8 cellular contexts compared by ENCODE assay signal in the genomic region with DNA sequence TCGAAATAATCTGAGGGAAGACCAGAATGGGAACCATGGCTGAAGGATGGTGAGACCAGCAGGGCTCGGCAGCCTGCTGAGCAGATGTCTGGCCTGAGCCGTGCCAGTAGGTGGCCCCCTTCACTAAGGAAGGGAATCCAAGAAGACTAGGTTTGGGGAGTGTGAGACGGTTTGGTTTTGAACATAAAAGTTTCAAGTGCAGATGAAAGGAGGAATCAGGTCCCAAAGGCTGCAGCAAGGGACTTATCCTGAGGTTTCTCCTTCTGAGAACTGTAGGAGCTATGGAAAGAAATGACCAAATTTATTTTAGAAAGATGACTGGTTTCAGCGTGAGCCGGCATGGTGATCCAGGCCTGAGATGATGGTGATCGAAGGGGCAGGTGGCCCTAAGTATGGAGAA. TPM values are rescaled to one million over a fixed set of nuclear protein-coding genes. Genes with fewer than 3 reads are reported as not detected.
DNase-seq lines count a peak whose midpoint lies in the region; ATAC-seq, FAIRE-seq and TF ChIP-seq lines count a peak whose summit lies in the region.

No MANE protein-coding gene starts in this region.

- H3K27ac ChIP-seq in dorsolateral prefrontal cortex (peak overlapping the region in 3 of 59 donors; percentile 11 to 69 (median 20)), mesendoderm (ENCODE audit: low read depth, low read length) (no peak overlapping the region)

- no peak overlapping the region for H3K4ac ChIP-seq in mesendoderm (ENCODE audit: low read depth, low read length)

- no peak overlapping the region for H3K4me3 ChIP-seq in AG04449 (ENCODE audit: low read depth, low read length)
- no peak overlapping the region for H3K4me3 ChIP-seq in dorsolateral prefrontal cortex
- no peak overlapping the region for H3K4me3 ChIP-seq in mesendoderm (ENCODE audit: low read length)

- H3K27me3 ChIP-seq in dorsolateral prefrontal cortex (no peaks in the 10 kb centered on the region), mesendoderm (ENCODE audit: insufficient read depth, low read length, poor library complexity) (no peaks in the 10 kb centered on the region)

- H3K4me3 Mint-ChIP-seq in activated CD4-positive, alpha-beta memory T cell treated with anti-CD3 and anti-CD28 coated beads for 36 hours: no peak overlapping the region

- no peak overlapping the region for H2BK120ac ChIP-seq in mesendoderm (ENCODE audit: low read depth, low read length)

- H3K9ac ChIP-seq in mesendoderm (ENCODE audit: low read length): no peak overlapping the region

- no peak for DNase-seq in AG04449 (ENCODE audit: low read depth, low spot score)
- DNase-seq in GM19239 (ENCODE audit: insufficient read length, low spot score): peak; percentile 25
- DNase-seq in NCI-H524 treated with DMSO at 0.1 percent for 48 hours (lab: John Stamatoyannopoulos, UW): peak; percentile 11
- DNase-seq in activated CD4-positive, alpha-beta memory T cell treated with anti-CD3 and anti-CD28 coated beads for 36 hours: peak; percentile 84
- DNase-seq in dorsolateral prefrontal cortex: peak; percentile 53 to 84 (median 73)
- peak; percentile 79 for DNase-seq in mesendoderm
- peak; percentile 59 for DNase-seq in stimulated activated CD8-positive, alpha-beta memory T cell treated with anti-CD3 and anti-CD28 coated beads, Interleukin-4, amount 100 ng/mL, for 24 hours (ENCODE audit: low read depth)

- FAIRE-seq in GM19239 (lab: Jason Lieb, UNC): peak; percentile 78

- peaks cover 59% of the 10 kb centered on the region for H3K4me1 Mint-ChIP-seq in activated CD4-positive, alpha-beta memory T cell treated with anti-CD3 and anti-CD28 coated beads for 36 hours (ENCODE audit: low read depth)

- intact Hi-C loops in activated CD4-positive, alpha-beta memory T cell treated with anti-CD3 and anti-CD28 coated beads for 36 hours (cut with micrococcal nuclease): loop anchor here (5.0 to 10.0 kb wide), 5 partner anchors 280 to 670 kb away; a partner anchor contains a TSS
- intact Hi-C loops in dorsolateral prefrontal cortex (cut with DNase I): loop anchor here (2.0 to 10.0 kb wide), 5 partner anchors 96 to 670 kb away; a partner anchor contains a TSS

- H3K79me1 ChIP-seq in mesendoderm (ENCODE audit: low read length): no peaks in the 10 kb centered on the region

- H3K56ac ChIP-seq in mesendoderm (ENCODE audit: low read length): no peak overlapping the region

- H2BK15ac ChIP-seq in mesendoderm (replicated peaks; ENCODE audit: low read depth): no peak overlapping the region

- POLR2A ChIA-PET in AG04449 (lab: Yijun Ruan, JAX): no interaction called here
- POLR2A ChIA-PET in activated CD4-positive, alpha-beta memory T cell treated with anti-CD3 and anti-CD28 coated beads for 36 hours (lab: Charles Lee): no interaction called here

- H3K4me2 ChIP-seq in mesendoderm (ENCODE audit: low read length): no peak overlapping the region

- no peaks in the 10 kb centered on the region for H3K36me3 ChIP-seq in mesendoderm (ENCODE audit: control insufficient read depth, insufficient read depth, low read length)

- no peak overlapping the region for H4K8ac ChIP-seq in mesendoderm (ENCODE audit: low read depth, low read length)

- H3K27ac Mint-ChIP-seq in activated CD4-positive, alpha-beta memory T cell treated with anti-CD3 and anti-CD28 coated beads for 36 hours: no peak overlapping the region

- H2BK5ac ChIP-seq in mesendoderm (ENCODE audit: low read length): no peak overlapping the region

- H3K79me2 ChIP-seq in mesendoderm (ENCODE audit: control insufficient read depth, insufficient read depth, low read length): peaks cover under 1% of the 10 kb centered on the region

- peaks cover 1% of the 10 kb centered on the region for H3K27me3 Mint-ChIP-seq in activated CD4-positive, alpha-beta memory T cell treated with anti-CD3 and anti-CD28 coated beads for 36 hours

- H3K23ac ChIP-seq in mesendoderm (ENCODE audit: low read length): no peak overlapping the region

- H3K9me3 Mint-ChIP-seq in activated CD4-positive, alpha-beta memory T cell treated with anti-CD3 and anti-CD28 coated beads for 36 hours: no peaks in the 10 kb centered on the region

- CTCF ChIA-PET in AG04449 (lab: Yijun Ruan, JAX): interaction anchor here (0.6 to 12.4 kb wide), 32 partner anchors 8 to 673 kb away, joined by 3 to 452 read pairs (median 4); a partner anchor contains a TSS
- CTCF ChIA-PET in activated CD4-positive, alpha-beta memory T cell treated with anti-CD3 and anti-CD28 coated beads for 36 hours (lab: Charles Lee): interaction anchor here (1.2 to 10.3 kb wide), 9 partner anchors 10 to 395 kb away, joined by 3 to 453 read pairs (median 6); a partner anchor contains a TSS

- H3K18ac ChIP-seq in mesendoderm (ENCODE audit: low read length): no peak overlapping the region

- peaks cover 4% of the 10 kb centered on the region for H3K36me3 Mint-ChIP-seq in activated CD4-positive, alpha-beta memory T cell treated with anti-CD3 and anti-CD28 coated beads for 36 hours

- H4K5ac ChIP-seq in mesendoderm (ENCODE audit: low read length): no peak overlapping the region

- TF ChIP-seq CTCF in AG04449 (IDR thresholded peaks at IDR 0.05; ENCODE audit: insufficient read depth, low read length, missing control alignments) (peak; percentile 92), dorsolateral prefrontal cortex (IDR thresholded peaks at IDR 0.05 in 54 of 56, conservative IDR thresholded peaks at IDR 0.05 in 2 of 56; ENCODE audit: low read depth in 1 of 56, partially characterized antibody in 56 of 56) (peak; percentile 33 to 86 (median 76))

- ATAC-seq in HG02885 (IDR thresholded peaks at IDR 0.05; ENCODE audit: poor library complexity, unreplicated experiment): no peak

- H3K4me1 ChIP-seq in mesendoderm (ENCODE audit: control insufficient read depth, low read depth, low read length): no peaks in the 10 kb centered on the region

- WGBS in mesendoderm (ENCODE audit: extremely low coverage, insufficient coverage, low lambda C conversion rate): no CpG with 5 or more reads among the region's 7 CpGs

- H2AK5ac ChIP-seq in mesendoderm (ENCODE audit: low read length): no peak overlapping the region

RNA-seq across cellular contexts. Expression of a gene that starts 4.6 kb away (rescaled TPM):
- 10 to 100 TPM; 23.4 to 24.2 TPM for total RNA-seq in activated CD4-positive, alpha-beta memory T cell treated with anti-CD3 and anti-CD28 coated beads for 36 hours
- total RNA-seq in dorsolateral prefrontal cortex: 10 to 100 TPM; 20.8 to 41.9 (median 29.8) TPM
- 27.3 TPM for polyA plus RNA-seq in mesendoderm (2013, experiment 1 of 2)
- polyA plus RNA-seq in mesendoderm (2013, experiment 2 of 2): 27.4 TPM

RNA-seq across cellular contexts. Expression of a gene that starts 28.1 kb away (rescaled TPM):
- total RNA-seq in activated CD4-positive, alpha-beta memory T cell treated with anti-CD3 and anti-CD28 coated beads for 36 hours: not detected
- total RNA-seq in dorsolateral prefrontal cortex: 1 to 10 TPM in 56 of 120 experiments, under 1 TPM in 63, not detected in 1; 0.21 to 8.8 (median 0.92) TPM
- polyA plus RNA-seq in mesendoderm (2013, experiment 1 of 2): 2.3 TPM
- 2.3 TPM for polyA plus RNA-seq in mesendoderm (2013, experiment 2 of 2)

RNA-seq across cellular contexts. Expression of a gene that starts 32.0 kb away (rescaled TPM):
- total RNA-seq in activated CD4-positive, alpha-beta memory T cell treated with anti-CD3 and anti-CD28 coated beads for 36 hours: not detected
- total RNA-seq in dorsolateral prefrontal cortex: 10 to 100 TPM; 14.4 to 65.5 (median 45.4) TPM
- 2.6 TPM for polyA plus RNA-seq in mesendoderm (2013, experiment 1 of 2)
- polyA plus RNA-seq in mesendoderm (2013, experiment 2 of 2): 2.5 TPM

Comparison
In these comparisons a context has a peak if more than half of its experiments do, and no peak if none do; other contexts are left out.
1. RNA of a gene that starts 32.0 kb away (total RNA-seq): 14.4 to 65.5 TPM in dorsolateral prefrontal cortex; not detected in activated CD4-positive, alpha-beta memory T cell treated with anti-CD3 and anti-CD28 coated beads for 36 hours; every median in the first group is over 10 times any median in the second.